8 cellular contexts compared by ENCODE assay signal in the genomic region with DNA sequence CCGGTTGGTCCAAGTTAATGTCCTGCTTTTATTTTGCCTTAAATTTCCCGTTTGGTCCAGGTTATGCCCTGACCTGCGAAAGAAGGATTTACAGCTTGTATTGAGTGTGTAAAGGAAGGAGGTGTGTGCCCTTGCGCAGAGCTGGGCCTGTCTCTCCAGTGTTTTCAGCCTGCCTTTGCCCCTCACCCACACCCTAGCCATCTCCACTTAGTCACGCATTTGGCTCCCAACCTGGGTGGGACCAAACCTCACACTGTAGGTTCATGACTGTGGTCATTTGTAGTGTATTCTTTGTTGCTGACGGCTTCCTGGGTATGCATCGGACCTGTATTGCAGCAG. TPM values are rescaled to one million over a fixed set of nuclear protein-coding genes. Genes with fewer than 3 reads are reported as not detected.
A peak's percentile ranks its signal among the peaks of the same experiment; 100 is the strongest.
DNase-seq lines count a peak whose midpoint lies in the region; ATAC-seq, FAIRE-seq and TF ChIP-seq lines count a peak whose summit lies in the region.

No MANE protein-coding gene starts in this region.

- H3K9me3 ChIP-seq in liver (ENCODE audit: control insufficient read depth in 4 of 4, low read length in 3 of 4): no peaks in the 10 kb centered on the region

- WGBS in liver: 54% methylated on average over 7 of the region's 7 CpGs

- peak overlapping the region; percentile 62 to 70 for H3K9ac ChIP-seq in liver (ENCODE audit: low read depth in 1 of 2, low read length in 2 of 2)

- DNase-seq in ACHN (peak; percentile 71), HTR-8/SVneo (ENCODE audit: insufficient read length, low spot score) (peak; percentile 57), brain microvascular endothelial cell (peak; percentile 59), AML-193 (lab: John Stamatoyannopoulos, UW) (no peak)
- DNase-seq in stimulated activated CD8-positive, alpha-beta memory T cell treated with anti-CD3 and anti-CD28 coated beads, Interleukin-15, amount 100 ng/mL, for 24 hours (ENCODE audit: low read depth): peak; percentile 18

- H3K4me1 ChIP-seq in liver (ENCODE audit: control insufficient read depth in 4 of 4, insufficient read depth in 4 of 4, low read length in 3 of 4): peaks cover 4 to 37% (median 20%) of the 10 kb centered on the region in 4 donors

- H3K27me3 Mint-ChIP-seq in T-helper 1 cell treated with Interleukin-12 subunit alpha and Interleukin-12 subunit beta and Interleukin-4 antibody, amounts not matched to agents 30 μg/mL and 1 μg/mL, for 36 hours (ENCODE audit: low read depth): no peaks in the 10 kb centered on the region

- H3K36me3 Mint-ChIP-seq in T-helper 1 cell treated with Interleukin-12 subunit alpha and Interleukin-12 subunit beta and Interleukin-4 antibody, amounts not matched to agents 30 μg/mL and 1 μg/mL, for 36 hours (ENCODE audit: low read depth): peaks cover 27% of the 10 kb centered on the region

- H3K4me3 ChIP-seq in brain microvascular endothelial cell (ENCODE audit: low read depth, low read length) (peak overlapping the region; percentile 26), liver (ENCODE audit: low read depth in 1 of 3, low read length in 3 of 3) (peak overlapping the region; percentile 51 to 57 (median 51))

- peak overlapping the region; percentile 99 for H3K27ac Mint-ChIP-seq in T-helper 1 cell treated with Interleukin-12 subunit alpha and Interleukin-12 subunit beta and Interleukin-4 antibody, amounts not matched to agents 30 μg/mL and 1 μg/mL, for 36 hours

- ATAC-seq in GM18861 (IDR thresholded peaks at IDR 0.05; ENCODE audit: unreplicated experiment): peak; percentile 45

- peak overlapping the region; percentile 97 for H3K27ac ChIP-seq in brain microvascular endothelial cell
- peak overlapping the region; percentile 79 to 99 for H3K27ac ChIP-seq in liver (ENCODE audit: low read depth in 1 of 2, low read length in 2 of 2)

- peak overlapping the region; percentile 94 for H3K4me3 Mint-ChIP-seq in T-helper 1 cell treated with Interleukin-12 subunit alpha and Interleukin-12 subunit beta and Interleukin-4 antibody, amounts not matched to agents 30 μg/mL and 1 μg/mL, for 36 hours

- no peaks in the 10 kb centered on the region for H3K9me3 Mint-ChIP-seq in T-helper 1 cell treated with Interleukin-12 subunit alpha and Interleukin-12 subunit beta and Interleukin-4 antibody, amounts not matched to agents 30 μg/mL and 1 μg/mL, for 36 hours

- no peak for FAIRE-seq in HTR-8/SVneo (lab: Jason Lieb, UNC)

- H3K36me3 ChIP-seq in brain microvascular endothelial cell (replicated peaks): peaks cover 10% of the 10 kb centered on the region
- no peaks in the 10 kb centered on the region for H3K36me3 ChIP-seq in liver (ENCODE audit: control insufficient read depth in 4 of 4, insufficient read depth in 3 of 4, low read depth in 1 of 4, low read length in 3 of 4)

- TF ChIP-seq CTCF in brain microvascular endothelial cell (IDR thresholded peaks at IDR 0.05; ENCODE audit: low read depth, low read length, missing control alignments): no peak
- no peak for TF ChIP-seq CTCF in liver (IDR thresholded peaks at IDR 0.05; ENCODE audit: low read depth, low read length, missing input control)

- H3K4me1 Mint-ChIP-seq in T-helper 1 cell treated with Interleukin-12 subunit alpha and Interleukin-12 subunit beta and Interleukin-4 antibody, amounts not matched to agents 30 μg/mL and 1 μg/mL, for 36 hours (ENCODE audit: low read depth): peaks cover 35% of the 10 kb centered on the region

- TF ChIP-seq RAD21 in liver (IDR thresholded peaks at IDR 0.05): no peak

- H3K27me3 ChIP-seq in brain microvascular endothelial cell (replicated peaks): no peaks in the 10 kb centered on the region
- no peaks in the 10 kb centered on the region for H3K27me3 ChIP-seq in liver (ENCODE audit: control insufficient read depth in 4 of 4, insufficient read depth in 4 of 4, low read length in 3 of 4)

- in situ Hi-C loops in ACHN (cut with HindIII; ENCODE audit: low pct_ligation_motif_present, low pct_unique_long_range_greater_than_20kb, low sequenced_read_pairs): no loop called here
- in situ Hi-C loops in brain microvascular endothelial cell (cut with HindIII; ENCODE audit: low pct_ligation_motif_present, low sequenced_read_pairs): no loop called here

TF ChIP-seq in liver, 16 proteins besides CTCF, POLR2A, EP300 and RAD21:
- TF ChIP-seq GABPA (IDR thresholded peaks at IDR 0.05 in 1 of 2, conservative IDR thresholded peaks at IDR 0.05 in 1 of 2) (no peak), FOXA2 (IDR thresholded peaks at IDR 0.05) (no peak)
- TF ChIP-seq, protein P1, sequence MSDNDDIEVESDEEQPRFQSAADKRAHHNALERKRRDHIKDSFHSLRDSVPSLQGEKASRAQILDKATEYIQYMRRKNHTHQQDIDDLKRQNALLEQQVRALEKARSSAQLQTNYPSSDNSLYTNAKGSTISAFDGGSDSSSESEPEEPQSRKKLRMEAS (IDR thresholded peaks at IDR 0.05): no peak
TF ChIP-seq in liver: peak in this region for 0.

RNA-seq across cellular contexts. Expression of a gene that starts 0.6 kb away (rescaled TPM):
- 10 to 100 TPM; 58.8 to 77.5 TPM for total RNA-seq in liver
- polyA plus RNA-seq in liver: 10 to 100 TPM; 29.9 to 68.7 TPM

RNA-seq across cellular contexts. Expression of a gene that starts 21.1 kb away (rescaled TPM):
- total RNA-seq in liver: 10 to 100 TPM; 46.5 to 63.6 TPM
- 10 to 100 TPM; 24.9 to 26.0 TPM for polyA plus RNA-seq in liver

Comparison
In these comparisons a context has a peak if more than half of its experiments do, and no peak if none do; other contexts are left out.
1. DNase-seq: peak in ACHN (single experiment), HTR-8/SVneo (single experiment), brain microvascular endothelial cell (single experiment) and stimulated activated CD8-positive, alpha-beta memory T cell treated with anti-CD3 and anti-CD28 coated beads, Interleukin-15, amount 100 ng/mL, for 24 hours (single experiment); none in AML-193 (0 of 2).